In the genomic region with DNA sequence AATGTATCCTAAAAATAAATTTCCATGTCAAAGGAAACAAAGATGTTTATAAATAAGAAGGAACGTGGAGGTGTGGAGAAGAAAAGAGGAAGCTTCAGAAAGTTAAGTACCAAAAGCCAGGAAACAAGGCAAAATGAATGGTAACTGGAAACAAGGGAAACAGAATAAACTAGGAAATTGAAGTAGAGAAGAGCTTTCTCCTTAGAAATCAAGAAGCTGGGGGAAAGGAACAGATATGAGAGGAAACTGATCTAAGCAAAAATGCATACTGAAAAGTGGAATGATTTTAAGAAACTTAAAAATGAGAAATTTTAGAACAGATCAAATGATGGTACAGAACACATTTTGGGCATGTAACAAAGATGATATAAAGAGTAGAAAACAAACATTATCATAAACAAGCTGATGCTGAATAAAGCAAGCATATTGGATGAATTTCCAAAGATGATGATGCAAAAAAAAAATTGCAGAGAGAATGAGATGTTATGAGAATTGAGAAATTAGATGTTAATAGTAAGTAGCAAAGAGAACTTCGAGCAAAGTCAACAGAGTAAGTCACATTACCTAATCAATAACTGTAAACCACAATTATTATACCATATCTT, we compare ENCODE assay signal across 1 cellular context.
TF ChIP-seq lines count a peak whose summit lies in the region.

No MANE protein-coding gene starts in this region.

TF ChIP-seq in K562, 482 proteins besides CTCF, POLR2A, EP300 and RAD21 (continued from another document):
- TF ChIP-seq ZNF512 (tag; IDR thresholded peaks at IDR 0.05): peak; percentile 12; the same call in 1 of the 2 replicates
- no peak for TF ChIP-seq TARDBP (IDR thresholded peaks at IDR 0.05)
- 0 out of 2 replicates have a peak, but pooled peaks have one; percentile 5 for TF ChIP-seq ZNF280B (CRISPR knock-in tag; IDR thresholded peaks at IDR 0.05)
- TF ChIP-seq NFE2 (IDR thresholded peaks at IDR 0.05; ENCODE audit: low read depth): no peak
- no peak for TF ChIP-seq KDM4B (IDR thresholded peaks at IDR 0.05; ENCODE audit: borderline replicate concordance in 2 of 2, low read depth in 1 of 2)
- peak; percentile 51; the same call in 1 of the 2 replicates for TF ChIP-seq POLR2H (tag; IDR thresholded peaks at IDR 0.05; ENCODE audit: low read depth)
- 0 out of 2 replicates have a peak, but pooled peaks have one; percentile 14 for TF ChIP-seq MIER1 (IDR thresholded peaks at IDR 0.05; ENCODE audit: low read depth)
- TF ChIP-seq NCOA1 (IDR thresholded peaks at IDR 0.05; ENCODE audit: low read depth): no peak
- TF ChIP-seq, protein P1, sequence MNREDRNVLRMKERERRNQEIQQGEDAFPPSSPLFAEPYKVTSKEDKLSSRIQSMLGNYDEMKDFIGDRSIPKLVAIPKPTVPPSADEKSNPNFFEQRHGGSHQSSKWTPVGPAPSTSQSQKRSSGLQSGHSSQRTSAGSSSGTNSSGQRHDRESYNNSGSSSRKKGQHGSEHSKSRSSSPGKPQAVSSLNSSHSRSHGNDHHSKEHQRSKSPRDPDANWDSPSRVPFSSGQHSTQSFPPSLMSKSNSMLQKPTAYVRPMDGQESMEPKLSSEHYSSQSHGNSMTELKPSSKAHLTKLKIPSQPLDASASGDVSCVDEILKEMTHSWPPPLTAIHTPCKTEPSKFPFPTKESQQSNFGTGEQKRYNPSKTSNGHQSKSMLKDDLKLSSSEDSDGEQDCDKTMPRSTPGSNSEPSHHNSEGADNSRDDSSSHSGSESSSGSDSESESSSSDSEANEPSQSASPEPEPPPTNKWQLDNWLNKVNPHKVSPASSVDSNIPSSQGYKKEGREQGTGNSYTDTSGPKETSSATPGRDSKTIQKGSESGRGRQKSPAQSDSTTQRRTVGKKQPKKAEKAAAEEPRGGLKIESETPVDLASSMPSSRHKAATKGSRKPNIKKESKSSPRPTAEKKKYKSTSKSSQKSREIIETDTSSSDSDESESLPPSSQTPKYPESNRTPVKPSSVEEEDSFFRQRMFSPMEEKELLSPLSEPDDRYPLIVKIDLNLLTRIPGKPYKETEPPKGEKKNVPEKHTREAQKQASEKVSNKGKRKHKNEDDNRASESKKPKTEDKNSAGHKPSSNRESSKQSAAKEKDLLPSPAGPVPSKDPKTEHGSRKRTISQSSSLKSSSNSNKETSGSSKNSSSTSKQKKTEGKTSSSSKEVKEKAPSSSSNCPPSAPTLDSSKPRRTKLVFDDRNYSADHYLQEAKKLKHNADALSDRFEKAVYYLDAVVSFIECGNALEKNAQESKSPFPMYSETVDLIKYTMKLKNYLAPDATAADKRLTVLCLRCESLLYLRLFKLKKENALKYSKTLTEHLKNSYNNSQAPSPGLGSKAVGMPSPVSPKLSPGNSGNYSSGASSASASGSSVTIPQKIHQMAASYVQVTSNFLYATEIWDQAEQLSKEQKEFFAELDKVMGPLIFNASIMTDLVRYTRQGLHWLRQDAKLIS (CRISPR knock-in tag; IDR thresholded peaks at IDR 0.05): no peak
- no peak for TF ChIP-seq MYBL2 (IDR thresholded peaks at IDR 0.05; ENCODE audit: low read depth)
- no peak for TF ChIP-seq MYBL2 (CRISPR knock-in tag; IDR thresholded peaks at IDR 0.05; ENCODE audit: borderline replicate concordance)
- TF ChIP-seq PHB2 (IDR thresholded peaks at IDR 0.05; ENCODE audit: low read depth): peak; percentile 20; the same call in 1 of the 2 replicates
- no peak for TF ChIP-seq CBX1 (IDR thresholded peaks at IDR 0.05; ENCODE audit: low read depth)
- peak; percentile 81 for TF ChIP-seq ZNF316 (IDR thresholded peaks at IDR 0.05)
- no peak for TF ChIP-seq MCM7 (IDR thresholded peaks at IDR 0.05)
- no peak for TF ChIP-seq NR1H2 (CRISPR knock-in tag; IDR thresholded peaks at IDR 0.05)
